Comparison of ENCODE assay signal across 15 cellular contexts in genomic region chr11:26651916-26652315, GRCh38.
"Had no signal": no experiment of that assay in that cellular context is flagged by ENCODE, and none has a peak within 500 bp of the region (broad histone marks: within the 10 kb centered on the region; RNA-seq: fewer than 3 reads in every experiment).

No MANE protein-coding gene starts in this region.

- H3K4me3 ChIP-seq: breast epithelium, esophagus squamous epithelium, lung, pancreas, upper lobe of right lung had no signal

- H3K27ac Mint-ChIP-seq: activated CD8-positive, alpha-beta T cell treated with anti-CD3 and anti-CD28 coated beads for 36 hours; activated naive CD8-positive, alpha-beta T cell treated with anti-CD3 and anti-CD28 coated beads, Interleukin-2, amount 10 ng/mL, durations not matched to agents 7 days and 5 days; immature natural killer cell; stimulated activated naive CD8-positive, alpha-beta T cell treated with anti-CD3 and anti-CD28 coated beads, Interleukin-15, Interleukin-2, amounts not matched to agents 100 ng/mL and 50 ng/mL, for 24 hours had no signal

- H3K27ac ChIP-seq: breast epithelium, esophagus squamous epithelium, pancreas, upper lobe of right lung had no signal

- H3K4me3 Mint-ChIP-seq: activated CD8-positive, alpha-beta T cell treated with anti-CD3 and anti-CD28 coated beads for 36 hours; activated naive CD8-positive, alpha-beta T cell treated with anti-CD3 and anti-CD28 coated beads, Interleukin-2, amount 10 ng/mL, durations not matched to agents 7 days and 5 days; immature natural killer cell; stimulated activated naive CD8-positive, alpha-beta T cell treated with anti-CD3 and anti-CD28 coated beads, Interleukin-15, Interleukin-2, amounts not matched to agents 100 ng/mL and 50 ng/mL, for 24 hours had no signal

- ATAC-seq: activated CD8-positive, alpha-beta T cell treated with anti-CD3 and anti-CD28 coated beads for 36 hours; pancreas; upper lobe of right lung had no signal

- H3K27me3 ChIP-seq: breast epithelium, upper lobe of right lung had no signal

- H3K4me1 ChIP-seq: breast epithelium, esophagus squamous epithelium, pancreas, upper lobe of right lung had no signal

- H3K36me3 Mint-ChIP-seq: activated naive CD8-positive, alpha-beta T cell treated with anti-CD3 and anti-CD28 coated beads, Interleukin-2, amount 10 ng/mL, durations not matched to agents 7 days and 5 days; immature natural killer cell had no signal

- H3K27me3 Mint-ChIP-seq: activated CD8-positive, alpha-beta T cell treated with anti-CD3 and anti-CD28 coated beads for 36 hours; activated naive CD8-positive, alpha-beta T cell treated with anti-CD3 and anti-CD28 coated beads, Interleukin-2, amount 10 ng/mL, durations not matched to agents 7 days and 5 days; stimulated activated naive CD8-positive, alpha-beta T cell treated with anti-CD3 and anti-CD28 coated beads, Interleukin-15, Interleukin-2, amounts not matched to agents 100 ng/mL and 50 ng/mL, for 24 hours had no signal

- H3K36me3 ChIP-seq: breast epithelium, esophagus squamous epithelium, pancreas, upper lobe of right lung had no signal

- H3K9me3 ChIP-seq: breast epithelium, esophagus squamous epithelium, pancreas, upper lobe of right lung had no signal

- H3K9me3 Mint-ChIP-seq: activated CD8-positive, alpha-beta T cell treated with anti-CD3 and anti-CD28 coated beads for 36 hours; activated naive CD8-positive, alpha-beta T cell treated with anti-CD3 and anti-CD28 coated beads, Interleukin-2, amount 10 ng/mL, durations not matched to agents 7 days and 5 days; stimulated activated naive CD8-positive, alpha-beta T cell treated with anti-CD3 and anti-CD28 coated beads, Interleukin-15, Interleukin-2, amounts not matched to agents 100 ng/mL and 50 ng/mL, for 24 hours had no signal

- H3K4me1 Mint-ChIP-seq: activated naive CD8-positive, alpha-beta T cell treated with anti-CD3 and anti-CD28 coated beads, Interleukin-2, amount 10 ng/mL, durations not matched to agents 7 days and 5 days; immature natural killer cell had no signal

- DNase-seq: activated CD8-positive, alpha-beta memory T cell treated with anti-CD3 and anti-CD28 coated beads, Interleukin-2, amount 50 U/mL, for 4 hours; activated CD8-positive, alpha-beta T cell treated with anti-CD3 and anti-CD28 coated beads for 36 hours; activated naive CD8-positive, alpha-beta T cell treated with anti-CD3 and anti-CD28 coated beads, Interleukin-2, amount 10 ng/mL, durations not matched to agents 7 days and 5 days; anterior cingulate cortex; esophagus squamous epithelium; foreskin fibroblast; immature natural killer cell; midbrain; pancreas; stimulated activated CD4-positive, alpha-beta T cell treated with anti-CD3 and anti-CD28 coated beads, Interleukin-4, amount 100 ng/mL, for 1 hour; stimulated activated CD8-positive, alpha-beta memory T cell treated with anti-CD3 and anti-CD28 coated beads, Interleukin-4, amount 100 ng/mL, for 48 hours; upper lobe of right lung had no signal
